ENCODE assay signal across 8 cellular contexts in the genomic region with DNA sequence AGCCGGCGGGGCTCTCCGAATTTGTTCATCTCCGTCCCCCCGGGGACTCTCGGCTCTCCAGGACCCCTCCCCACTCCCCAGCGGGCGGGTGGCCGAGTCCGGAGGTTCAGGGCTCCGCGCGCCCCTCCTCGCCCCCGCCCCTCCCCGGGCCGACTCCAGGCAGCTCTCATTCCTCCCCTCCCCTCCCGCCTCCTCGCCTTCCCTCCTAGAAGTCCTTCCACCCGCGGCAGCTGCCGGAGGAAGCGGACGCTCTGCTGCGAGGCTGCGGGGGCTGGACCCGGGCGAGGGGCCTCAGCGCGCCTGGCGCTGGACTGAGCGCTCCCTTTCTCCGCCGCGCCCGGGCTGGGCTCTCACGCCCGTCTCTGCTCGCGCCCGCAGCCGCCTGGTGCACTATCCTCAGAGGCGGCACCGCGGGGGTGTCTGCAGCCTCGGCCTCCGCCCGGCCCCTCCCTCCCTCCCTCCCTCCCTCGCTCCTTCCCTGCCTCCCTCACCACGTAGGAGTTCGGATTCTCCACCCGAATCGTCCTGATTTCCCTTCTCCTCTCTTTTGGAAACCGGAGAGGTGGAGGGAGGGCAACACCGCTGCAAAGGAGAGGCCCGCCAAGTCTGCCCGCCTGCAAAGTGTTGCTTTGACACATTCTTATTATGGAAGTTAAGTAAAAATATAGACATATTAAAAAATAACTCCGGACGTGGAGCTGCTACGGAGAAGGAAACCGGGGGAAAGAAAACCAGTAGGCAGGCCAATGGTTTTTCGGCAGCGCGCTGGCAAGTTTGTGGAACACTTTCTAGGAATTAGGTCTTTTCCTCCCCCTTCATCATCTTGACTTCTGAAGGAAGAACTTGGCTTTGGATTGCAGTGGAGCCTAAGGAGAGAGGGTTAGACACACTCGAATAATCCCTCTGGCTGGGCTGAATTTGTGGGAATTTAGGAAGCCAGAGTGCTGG. TPM values are rescaled to one million over a fixed set of nuclear protein-coding genes. Genes with fewer than 3 reads are reported as not detected.
A peak's percentile ranks its signal among the peaks of the same experiment; 100 is the strongest.
DNase-seq lines count a peak whose midpoint lies in the region; ATAC-seq lines count a peak whose summit lies in the region.

A gene with protein sequence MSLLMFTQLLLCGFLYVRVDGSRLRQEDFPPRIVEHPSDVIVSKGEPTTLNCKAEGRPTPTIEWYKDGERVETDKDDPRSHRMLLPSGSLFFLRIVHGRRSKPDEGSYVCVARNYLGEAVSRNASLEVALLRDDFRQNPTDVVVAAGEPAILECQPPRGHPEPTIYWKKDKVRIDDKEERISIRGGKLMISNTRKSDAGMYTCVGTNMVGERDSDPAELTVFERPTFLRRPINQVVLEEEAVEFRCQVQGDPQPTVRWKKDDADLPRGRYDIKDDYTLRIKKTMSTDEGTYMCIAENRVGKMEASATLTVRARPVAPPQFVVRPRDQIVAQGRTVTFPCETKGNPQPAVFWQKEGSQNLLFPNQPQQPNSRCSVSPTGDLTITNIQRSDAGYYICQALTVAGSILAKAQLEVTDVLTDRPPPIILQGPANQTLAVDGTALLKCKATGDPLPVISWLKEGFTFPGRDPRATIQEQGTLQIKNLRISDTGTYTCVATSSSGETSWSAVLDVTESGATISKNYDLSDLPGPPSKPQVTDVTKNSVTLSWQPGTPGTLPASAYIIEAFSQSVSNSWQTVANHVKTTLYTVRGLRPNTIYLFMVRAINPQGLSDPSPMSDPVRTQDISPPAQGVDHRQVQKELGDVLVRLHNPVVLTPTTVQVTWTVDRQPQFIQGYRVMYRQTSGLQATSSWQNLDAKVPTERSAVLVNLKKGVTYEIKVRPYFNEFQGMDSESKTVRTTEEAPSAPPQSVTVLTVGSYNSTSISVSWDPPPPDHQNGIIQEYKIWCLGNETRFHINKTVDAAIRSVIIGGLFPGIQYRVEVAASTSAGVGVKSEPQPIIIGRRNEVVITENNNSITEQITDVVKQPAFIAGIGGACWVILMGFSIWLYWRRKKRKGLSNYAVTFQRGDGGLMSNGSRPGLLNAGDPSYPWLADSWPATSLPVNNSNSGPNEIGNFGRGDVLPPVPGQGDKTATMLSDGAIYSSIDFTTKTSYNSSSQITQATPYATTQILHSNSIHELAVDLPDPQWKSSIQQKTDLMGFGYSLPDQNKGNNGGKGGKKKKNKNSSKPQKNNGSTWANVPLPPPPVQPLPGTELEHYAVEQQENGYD (N-terminal part only) (plus strand): TSS at position 494 of the 948 bp plus-strand sequence. CDS start 687 bp downstream, outside the sequence.

- peak; percentile 17 for DNase-seq in HT1080 (ENCODE audit: low read depth)
- DNase-seq in SK-N-MC (ENCODE audit: low read depth, low spot score): no peak
- DNase-seq in glomerular visceral epithelial cell (ENCODE audit: extremely low spot score): peak; percentile 17
- peak; percentile 19 to 93 (median 44) for DNase-seq in posterior cingulate gyrus
- DNase-seq in activated CD4-positive, alpha-beta T cell treated with anti-CD3 and anti-CD28 coated beads, Interleukin-2, amount 10 ng/mL, durations not matched to agents 24 days and 14 days: no peak
- no peak for DNase-seq in CD8-positive, alpha-beta memory T cell
- no peak for DNase-seq in stimulated activated CD4-positive, alpha-beta T cell treated with anti-CD3 and anti-CD28 coated beads, Interleukin-4, amount 100 ng/mL, for 1 hour

- POLR2A ChIA-PET in CD8-positive, alpha-beta memory T cell (lab: Charles Lee): no interaction called here

- no peaks in the 10 kb centered on the region for H3K4me1 ChIP-seq in CD8-positive, alpha-beta memory T cell (ENCODE audit: insufficient read depth, low read length)

- peak within 1 kb of the TSS; percentile 19; the same call in 1 of the 2 replicates for H3K27ac ChIP-seq in SK-N-MC
- no peak within 1 kb of the TSS for H3K27ac ChIP-seq in CD8-positive, alpha-beta memory T cell (ENCODE audit: low read depth, low read length)

- no peaks in the 10 kb centered on the region for H3K27me3 ChIP-seq in CD8-positive, alpha-beta memory T cell (ENCODE audit: insufficient read depth, low read length, poor library complexity, severe bottlenecking)

- CTCF ChIA-PET in CD8-positive, alpha-beta memory T cell (lab: Charles Lee): no interaction called here

- H3K9ac ChIP-seq in SK-N-MC (ENCODE audit: insufficient read length): peak within 1 kb of the TSS; percentile 59

- H3K27me3 Mint-ChIP-seq in activated CD4-positive, alpha-beta T cell treated with anti-CD3 and anti-CD28 coated beads, Interleukin-2, amount 10 ng/mL, durations not matched to agents 24 days and 14 days: peaks cover 31% of the 10 kb centered on the region
- H3K27me3 Mint-ChIP-seq in CD8-positive, alpha-beta memory T cell: peaks cover 14 to 16% of the 10 kb centered on the region in 2 donors

- H3K36me3 ChIP-seq in SK-N-MC (ENCODE audit: insufficient read depth, low read length): no peaks in the 10 kb centered on the region
- H3K36me3 ChIP-seq in CD8-positive, alpha-beta memory T cell (ENCODE audit: insufficient read depth, low read length): no peaks in the 10 kb centered on the region

- H3K36me3 Mint-ChIP-seq in activated CD4-positive, alpha-beta T cell treated with anti-CD3 and anti-CD28 coated beads, Interleukin-2, amount 10 ng/mL, durations not matched to agents 24 days and 14 days (ENCODE audit: low read depth): no peaks in the 10 kb centered on the region
- no peaks in the 10 kb centered on the region for H3K36me3 Mint-ChIP-seq in CD8-positive, alpha-beta memory T cell

- no peak for ATAC-seq in HG03342 (IDR thresholded peaks at IDR 0.05; ENCODE audit: unreplicated experiment)

- H3K4me1 Mint-ChIP-seq in activated CD4-positive, alpha-beta T cell treated with anti-CD3 and anti-CD28 coated beads, Interleukin-2, amount 10 ng/mL, durations not matched to agents 24 days and 14 days: no peaks in the 10 kb centered on the region
- H3K4me1 Mint-ChIP-seq in CD8-positive, alpha-beta memory T cell: peaks cover 0 to 2% (median 0%) of the 10 kb centered on the region in 3 donors

- H3K4me3 Mint-ChIP-seq in activated CD4-positive, alpha-beta T cell treated with anti-CD3 and anti-CD28 coated beads, Interleukin-2, amount 10 ng/mL, durations not matched to agents 24 days and 14 days: no peak within 1 kb of the TSS
- H3K4me3 Mint-ChIP-seq in CD8-positive, alpha-beta memory T cell: no peak within 1 kb of the TSS

- H3K9me3 Mint-ChIP-seq in activated CD4-positive, alpha-beta T cell treated with anti-CD3 and anti-CD28 coated beads, Interleukin-2, amount 10 ng/mL, durations not matched to agents 24 days and 14 days: no peaks in the 10 kb centered on the region
- H3K9me3 Mint-ChIP-seq in CD8-positive, alpha-beta memory T cell: peaks cover 5 to 21% (median 9%) of the 10 kb centered on the region in 5 donors

- H3K4me3 ChIP-seq in SK-N-MC: peak within 1 kb of the TSS; percentile 81
- H3K4me3 ChIP-seq in CD8-positive, alpha-beta memory T cell (ENCODE audit: low read length): no peak within 1 kb of the TSS

- no peak within 1 kb of the TSS for H3K27ac Mint-ChIP-seq in activated CD4-positive, alpha-beta T cell treated with anti-CD3 and anti-CD28 coated beads, Interleukin-2, amount 10 ng/mL, durations not matched to agents 24 days and 14 days
- no peak within 1 kb of the TSS for H3K27ac Mint-ChIP-seq in CD8-positive, alpha-beta memory T cell

- intact Hi-C loops in posterior cingulate gyrus (cut with DNase I): loop anchor here (2.0 to 5.0 kb wide), 3 partner anchors 279 to 1607 kb away; no protein-coding TSS in a partner anchor
- intact Hi-C loops in activated CD4-positive, alpha-beta T cell treated with anti-CD3 and anti-CD28 coated beads, Interleukin-2, amount 10 ng/mL, durations not matched to agents 24 days and 14 days (cut with micrococcal nuclease): no loop called here

- no peaks in the 10 kb centered on the region for H3K9me3 ChIP-seq in SK-N-MC (ENCODE audit: low read depth, low read length)
- no peaks in the 10 kb centered on the region for H3K9me3 ChIP-seq in CD8-positive, alpha-beta memory T cell (ENCODE audit: low read length)

RNA-seq across cellular contexts. Expression of the gene that starts here (rescaled TPM):
- total RNA-seq in HT1080 (2014; rRNA removed; shearing (Covaris generic)): under 0.01 and 0.17 TPM in 2 replicates
- 0.10 and 0.20 TPM in 2 replicates for polyA plus RNA-seq in HT1080 (2015; cell fraction: cytosol; rRNA removed)
- polyA plus RNA-seq in HT1080 (2015; cell fraction: nucleus; rRNA removed): 0.53 and 0.71 TPM in 2 replicates
- not detected in 2 replicates for total RNA-seq in activated CD4-positive, alpha-beta T cell treated with anti-CD3 and anti-CD28 coated beads, Interleukin-2, amount 10 ng/mL, durations not matched to agents 24 days and 14 days
- not detected for total RNA-seq in CD8-positive, alpha-beta memory T cell
- polyA plus RNA-seq in CD8-positive, alpha-beta memory T cell: not detected

Comparison
In these comparisons a context has a peak if more than half of its experiments do, and no peak if none do; other contexts are left out.
1. Peak in DNase-seq in HT1080; RNA of the gene not detected or under 1 TPM.
2. DNase-seq: peak in glomerular visceral epithelial cell (single experiment) and posterior cingulate gyrus (10 of 10); none in SK-N-MC (single experiment), activated CD4-positive, alpha-beta T cell treated with anti-CD3 and anti-CD28 coated beads, Interleukin-2, amount 10 ng/mL, durations not matched to agents 24 days and 14 days (single experiment), CD8-positive, alpha-beta memory T cell (0 of 5) and stimulated activated CD4-positive, alpha-beta T cell treated with anti-CD3 and anti-CD28 coated beads, Interleukin-4, amount 100 ng/mL, for 1 hour (single experiment).